Comparison of ENCODE assay signal across 20 cellular contexts in the genomic region with DNA sequence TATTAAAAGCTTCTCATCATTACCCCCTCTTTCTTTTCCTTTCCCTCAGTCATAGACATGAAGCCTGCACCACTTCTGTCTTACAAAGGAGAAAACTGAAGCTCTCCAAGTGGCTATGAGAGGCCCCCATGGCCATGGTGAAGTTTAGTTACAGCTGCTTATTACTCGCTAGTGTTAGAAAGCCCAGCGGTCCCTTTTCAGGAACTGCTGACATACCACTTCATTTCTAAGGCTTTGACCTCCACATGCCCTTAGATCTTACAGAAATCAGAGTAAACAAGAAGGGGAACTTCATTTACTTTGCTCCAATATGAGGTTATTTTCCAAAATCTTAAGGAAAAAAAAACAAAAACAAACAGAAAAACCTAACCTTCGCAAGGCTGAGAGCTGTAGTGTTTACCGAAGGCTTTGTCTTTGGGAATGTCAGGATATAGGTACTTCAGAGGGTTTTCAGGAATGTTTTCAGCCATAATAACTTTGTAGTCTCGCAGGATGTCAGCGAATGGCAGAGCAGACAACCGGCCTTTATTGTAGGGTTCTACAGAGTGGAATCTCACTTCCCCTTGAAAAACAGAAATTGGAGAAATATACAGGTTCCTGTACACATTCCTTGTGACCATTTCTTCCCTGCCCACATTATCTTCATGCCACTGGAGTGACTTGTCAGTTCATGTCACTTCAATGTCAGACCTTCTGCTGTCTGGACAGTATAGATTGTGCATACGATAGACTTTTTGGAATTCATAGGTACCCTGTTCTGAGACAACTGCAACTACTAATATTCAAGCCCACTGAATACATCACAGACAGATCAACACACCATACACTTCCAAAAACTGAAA. TPM values are rescaled to one million over a fixed set of nuclear protein-coding genes. Genes with fewer than 3 reads are reported as not detected.
A peak's percentile ranks its signal among the peaks of the same experiment; 100 is the strongest.
DNase-seq lines count a peak whose midpoint lies in the region; ATAC-seq and TF ChIP-seq lines count a peak whose summit lies in the region.
"Had no signal": no experiment of that assay in that cellular context is flagged by ENCODE, and none has a peak within 500 bp of the region (broad histone marks: within the 10 kb centered on the region; RNA-seq: fewer than 3 reads in every experiment).

No MANE protein-coding gene starts in this region.

- H2BK120ac ChIP-seq in H9 (ENCODE audit: low read depth, low read length, poor library complexity, severe bottlenecking): no peak overlapping the region

- WGBS in H9 (ENCODE audit: extremely low coverage, insufficient read length, low lambda C conversion rate): no CpG with 5 or more reads among the region's 8 CpGs

- no peaks in the 10 kb centered on the region for H3K27me3 ChIP-seq in CD8-positive, alpha-beta T cell (ENCODE audit: insufficient read depth, low read length)
- H3K27me3 ChIP-seq in H9 (ENCODE audit: insufficient read depth, low read length) (no peaks in the 10 kb centered on the region), MM.1S (replicated peaks; ENCODE audit: insufficient read depth, low read length) (no peaks in the 10 kb centered on the region)
- H3K27me3 ChIP-seq: gastroesophageal sphincter had no signal

- H2BK5ac ChIP-seq in H9 (ENCODE audit: insufficient read length, low read length): no peak overlapping the region

- peaks cover 51% of the 10 kb centered on the region for H3K36me3 ChIP-seq in CD8-positive, alpha-beta T cell (ENCODE audit: insufficient read depth, low read length)
- H3K36me3 ChIP-seq in MM.1S (replicated peaks; ENCODE audit: insufficient read depth, low read length): no peaks in the 10 kb centered on the region
- H3K36me3 ChIP-seq: gastroesophageal sphincter, thoracic aorta had no signal

- no peaks in the 10 kb centered on the region for H3K9me3 Mint-ChIP-seq in CD8-positive, alpha-beta T cell
- H3K9me3 Mint-ChIP-seq in H9 (no peaks in the 10 kb centered on the region), mesothelial cell of epicardium (no peaks in the 10 kb centered on the region)
- H3K9me3 Mint-ChIP-seq in activated naive CD8-positive, alpha-beta T cell (ENCODE audit: low read depth): no peaks in the 10 kb centered on the region
- H3K9me3 Mint-ChIP-seq: activated T-helper 1 cell treated with anti-CD3 and anti-CD28 coated beads, Interleukin-12 subunit alpha, Interleukin-12 subunit beta, Interleukin-2, Interleukin-4 antibody, amounts not matched to agents 30 ng/mL and 10 ng/mL and 1 ng/mL, durations not matched to agents 14 hours and 24 hours and 36 hours; HFFc6; naive B cell had no signal

- H3K79me2 ChIP-seq in H9 (ENCODE audit: insufficient read depth, low read length) (no peaks in the 10 kb centered on the region), MM.1S (ENCODE audit: low read length) (no peaks in the 10 kb centered on the region)

- H3K27ac ChIP-seq in CD8-positive, alpha-beta T cell (ENCODE audit: low read depth, low read length): no peak overlapping the region
- no peak overlapping the region for H3K27ac ChIP-seq in H9 (ENCODE audit: insufficient read length, low read depth, low read length)
- H3K27ac ChIP-seq in MM.1S (ENCODE audit: low read length): no peak overlapping the region
- H3K27ac ChIP-seq: C4-2B, gastroesophageal sphincter, skin epidermis, thoracic aorta had no signal

- no peaks in the 10 kb centered on the region for H3F3A ChIP-seq in MM.1S (ENCODE audit: insufficient read depth, low read length)

- H2BK20ac ChIP-seq in H9 (ENCODE audit: low read depth, low read length, poor library complexity, severe bottlenecking): no peak overlapping the region

- no peaks in the 10 kb centered on the region for H3K79me1 ChIP-seq in H9 (ENCODE audit: insufficient read depth, low read depth, low read length, poor library complexity, severe bottlenecking)

- peaks cover 81% of the 10 kb centered on the region for H3K36me3 Mint-ChIP-seq in CD8-positive, alpha-beta T cell
- no peaks in the 10 kb centered on the region for H3K36me3 Mint-ChIP-seq in H9 (ENCODE audit: insufficient read depth in 1 of 3, low read depth in 3 of 3)
- peaks cover 14% of the 10 kb centered on the region for H3K36me3 Mint-ChIP-seq in activated naive CD8-positive, alpha-beta T cell
- no peaks in the 10 kb centered on the region for H3K36me3 Mint-ChIP-seq in mesothelial cell of epicardium
- H3K36me3 Mint-ChIP-seq: naive B cell had no signal

- DNase-seq in CD8-positive, alpha-beta T cell: no peak
- no peak for DNase-seq in H9
- no peak for DNase-seq in mesothelial cell of epicardium (ENCODE audit: low spot score in 2 of 2, unreplicated experiment in 2 of 2)
- no peak for DNase-seq in SW480 (ENCODE audit: low spot score)
- DNase-seq in MM.1S: no peak
- no peak for DNase-seq in nucleus accumbens (lab: John Stamatoyannopoulos, UW)
- DNase-seq: activated CD4-positive, CD25-positive, alpha-beta regulatory T cell treated with anti-CD3 and anti-CD28 coated beads, Interleukin-2, amount 50 U/mL, for 72 hours; effector memory CD4-positive, alpha-beta T cell; GDM1; HFFc6; kidney; naive B cell; NCI-H1694 had no signal

- H2AFZ ChIP-seq in H9 (ENCODE audit: low read length) (peak overlapping the region; percentile 72), MM.1S (ENCODE audit: low read length) (no peak overlapping the region)

- intact Hi-C loops in CD8-positive, alpha-beta T cell (cut with DNase I, micrococcal nuclease): no loop called here

- TF ChIP-seq CTCF in CD8-positive, alpha-beta T cell (IDR thresholded peaks at IDR 0.05): no peak
- TF ChIP-seq CTCF in H9 (conservative IDR thresholded peaks at IDR 0.05) (no peak), mesothelial cell of epicardium (IDR thresholded peaks at IDR 0.05; ENCODE audit: unreplicated experiment) (no peak), MM.1S (IDR thresholded peaks at IDR 0.05; ENCODE audit: low read length) (no peak)

- H3K27ac Mint-ChIP-seq in CD8-positive, alpha-beta T cell: peak overlapping the region; percentile 12
- H3K27ac Mint-ChIP-seq in H9 (no peak overlapping the region; a peak in 1 of 7 replicates), mesothelial cell of epicardium (peak overlapping the region; percentile 44)
- H3K27ac Mint-ChIP-seq in activated naive CD8-positive, alpha-beta T cell: peak overlapping the region; percentile 47
- H3K27ac Mint-ChIP-seq: activated T-helper 1 cell treated with anti-CD3 and anti-CD28 coated beads, Interleukin-12 subunit alpha, Interleukin-12 subunit beta, Interleukin-2, Interleukin-4 antibody, amounts not matched to agents 30 ng/mL and 10 ng/mL and 1 ng/mL, durations not matched to agents 14 hours and 24 hours and 36 hours; HFFc6; naive B cell had no signal

- no peak overlapping the region for H3K18ac ChIP-seq in H9 (ENCODE audit: insufficient read length, low read depth, low read length)

- CTCF ChIA-PET in CD8-positive, alpha-beta T cell (lab: Charles Lee): interaction anchor here (0.9 kb wide), 1 partner anchor 252 kb away, joined by 3 read pairs; no protein-coding TSS in a partner anchor

- H4K8ac ChIP-seq in H9 (replicated peaks; ENCODE audit: insufficient read length, low read depth, low read length): no peak overlapping the region

- H4K20me1 ChIP-seq in H9 (ENCODE audit: control insufficient read depth, insufficient read depth, insufficient read length) (no peaks in the 10 kb centered on the region), MM.1S (ENCODE audit: insufficient read depth, low read length) (no peaks in the 10 kb centered on the region)

- no peaks in the 10 kb centered on the region for H3K23me2 ChIP-seq in H9 (ENCODE audit: insufficient read length, low read depth, low read length, poor library complexity, severe bottlenecking)

- ATAC-seq in CD8-positive, alpha-beta T cell: no peak
- no peak for ATAC-seq in HG03432 (IDR thresholded peaks at IDR 0.05; ENCODE audit: unreplicated experiment)
- ATAC-seq: gastroesophageal sphincter had no signal

- H3K4me1 ChIP-seq in CD8-positive, alpha-beta T cell (ENCODE audit: insufficient read depth, low read length): peaks cover 26% of the 10 kb centered on the region
- H3K4me1 ChIP-seq in H9 (ENCODE audit: insufficient read depth, low read length): no peaks in the 10 kb centered on the region; the same call in 1 of the 2 replicates
- H3K4me1 ChIP-seq in MM.1S (ENCODE audit: low read length): no peaks in the 10 kb centered on the region

- H3K9me3 ChIP-seq in CD8-positive, alpha-beta T cell (ENCODE audit: low read length): no peaks in the 10 kb centered on the region
- H3K9me3 ChIP-seq in H9 (ENCODE audit: control insufficient read depth, low read depth, low read length): no peaks in the 10 kb centered on the region
- no peaks in the 10 kb centered on the region for H3K9me3 ChIP-seq in MM.1S (replicated peaks; ENCODE audit: insufficient read depth, low read length)
- H3K9me3 ChIP-seq: gastroesophageal sphincter, thoracic aorta had no signal

- peaks cover 29% of the 10 kb centered on the region for H3K4me1 Mint-ChIP-seq in CD8-positive, alpha-beta T cell (ENCODE audit: low read depth)
- H3K4me1 Mint-ChIP-seq in H9 (peaks cover 7 to 8% of the 10 kb centered on the region in 2 experiments), mesothelial cell of epicardium (peaks cover 9% of the 10 kb centered on the region)
- peaks cover 37% of the 10 kb centered on the region for H3K4me1 Mint-ChIP-seq in activated naive CD8-positive, alpha-beta T cell (ENCODE audit: low read depth)

- H2BK15ac ChIP-seq in H9 (ENCODE audit: low read depth, low read length): no peak overlapping the region

- POLR2A ChIA-PET in CD8-positive, alpha-beta T cell (lab: Charles Lee): interaction anchor here (1.0 kb wide), 1 partner anchor 12 kb away, joined by 3 read pairs; no protein-coding TSS in a partner anchor

- H3K27me3 Mint-ChIP-seq in CD8-positive, alpha-beta T cell (ENCODE audit: low read depth): no peaks in the 10 kb centered on the region
- H3K27me3 Mint-ChIP-seq in H9 (ENCODE audit: low read depth): no peaks in the 10 kb centered on the region; the same call in 1 of the 2 replicates
- H3K27me3 Mint-ChIP-seq in activated naive CD8-positive, alpha-beta T cell: no peaks in the 10 kb centered on the region
- H3K27me3 Mint-ChIP-seq in mesothelial cell of epicardium (ENCODE audit: low read depth): peaks cover 1% of the 10 kb centered on the region
- H3K27me3 Mint-ChIP-seq: naive B cell had no signal

- no peak overlapping the region for H3K23ac ChIP-seq in H9 (ENCODE audit: insufficient read length, low read depth, low read length)

- no peak overlapping the region for H3K56ac ChIP-seq in H9 (ENCODE audit: insufficient read length, low read depth, low read length)

- no peak overlapping the region for H2AK5ac ChIP-seq in H9 (ENCODE audit: insufficient read length, low read length)

- no peaks in the 10 kb centered on the region for H3K9me2 ChIP-seq in MM.1S (replicated peaks; ENCODE audit: insufficient read depth, low read length)

- H3K14ac ChIP-seq in H9 (ENCODE audit: insufficient read depth, low read length): no peak overlapping the region

- no peak overlapping the region for H3K4me2 ChIP-seq in H9 (ENCODE audit: insufficient read depth, insufficient read length, low read length)
- H3K4me2 ChIP-seq in MM.1S (ENCODE audit: low read depth, low read length): no peak overlapping the region

- no peak overlapping the region for H3K4ac ChIP-seq in H9 (ENCODE audit: low read depth, low read length)

- no peak overlapping the region for H3K4me3 ChIP-seq in CD8-positive, alpha-beta T cell (ENCODE audit: low read depth, low read length)
- H3K4me3 ChIP-seq in MM.1S (ENCODE audit: low read length): no peak overlapping the region
- H3K4me3 ChIP-seq: gastroesophageal sphincter, skin epidermis, thoracic aorta had no signal

- no peak overlapping the region for H4K5ac ChIP-seq in H9 (ENCODE audit: insufficient read length, low read depth, low read length)

- H3K9ac ChIP-seq in H9 (ENCODE audit: extremely low read depth, insufficient read length, low read length): no peak overlapping the region
- no peak overlapping the region for H3K9ac ChIP-seq in MM.1S (ENCODE audit: low read length)

- no peak overlapping the region for H3K4me3 Mint-ChIP-seq in CD8-positive, alpha-beta T cell
- H3K4me3 Mint-ChIP-seq in H9 (no peak overlapping the region), mesothelial cell of epicardium (no peak overlapping the region)
- no peak overlapping the region for H3K4me3 Mint-ChIP-seq in activated naive CD8-positive, alpha-beta T cell
- H3K4me3 Mint-ChIP-seq: activated T-helper 1 cell treated with anti-CD3 and anti-CD28 coated beads, Interleukin-12 subunit alpha, Interleukin-12 subunit beta, Interleukin-2, Interleukin-4 antibody, amounts not matched to agents 30 ng/mL and 10 ng/mL and 1 ng/mL, durations not matched to agents 14 hours and 24 hours and 36 hours; HFFc6; naive B cell had no signal

- H3T11ph ChIP-seq in H9 (ENCODE audit: low read length): no peak overlapping the region

- H2BK12ac ChIP-seq in H9 (ENCODE audit: insufficient read length, low read depth, low read length): no peak overlapping the region

- H4K91ac ChIP-seq in H9 (ENCODE audit: insufficient read length, low read depth, low read length): no peak overlapping the region

RNA-seq across cellular contexts. Expression of a gene that starts 18.8 kb away (rescaled TPM):
- total RNA-seq in CD8-positive, alpha-beta T cell: 10 to 100 TPM; 66.7 to 69.9 TPM
- total RNA-seq in H9 (2021) (45.4 and 48.1 TPM in 2 replicates), mesothelial cell of epicardium (100 to 106 TPM (median 100 TPM) in 3 replicates)

Comparison
In these comparisons a context has a peak if more than half of its experiments do, and no peak if none do; other contexts are left out.
1. H3K27ac Mint-ChIP-seq: peak in CD8-positive, alpha-beta T cell (single experiment), activated naive CD8-positive, alpha-beta T cell (single experiment) and mesothelial cell of epicardium (single experiment); none in H9 (0 of 3).